In genomic region chr16:62903961-62904502, GRCh38 we compare ENCODE assay signal across 7 cellular contexts.
"Had no signal": no experiment of that assay in that cellular context is flagged by ENCODE, and none has a peak within 500 bp of the region (broad histone marks: within the 10 kb centered on the region; RNA-seq: fewer than 3 reads in every experiment).

No MANE protein-coding gene starts in this region.

- DNase-seq: H9, HFFc6, IMR-90, KG1 had no signal

- ATAC-seq: GM23338, HCT116, K562 had no signal

- H3K4me3 ChIP-seq: GM23338, K562 had no signal
